Comparison of ENCODE assay signal across 8 cellular contexts in the genomic region with DNA sequence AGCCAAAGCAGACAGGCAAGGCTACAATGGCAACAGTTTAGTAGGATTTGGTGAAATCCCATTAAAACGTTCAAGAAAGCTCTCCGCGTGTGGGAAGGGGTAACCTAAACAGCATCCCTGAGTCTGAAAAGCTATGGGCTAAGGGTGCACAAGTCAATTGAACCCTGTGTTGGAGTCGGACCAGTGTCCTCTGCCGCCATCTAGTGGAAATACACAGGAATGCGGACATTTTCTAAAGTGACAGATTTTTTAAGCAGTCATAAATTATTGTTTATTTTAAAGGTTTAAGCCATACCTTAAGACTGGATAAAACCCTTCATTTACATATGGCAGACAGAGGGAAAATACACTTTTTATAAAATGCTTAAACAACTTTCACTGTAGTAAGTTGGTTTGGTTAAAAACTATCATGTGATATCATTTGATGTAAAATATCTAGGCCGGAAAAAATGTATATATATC. TPM values are rescaled to one million over a fixed set of nuclear protein-coding genes. Genes with fewer than 3 reads are reported as not detected.
A peak's percentile ranks its signal among the peaks of the same experiment; 100 is the strongest.
DNase-seq lines count a peak whose midpoint lies in the region; ATAC-seq and TF ChIP-seq lines count a peak whose summit lies in the region.

No MANE protein-coding gene starts in this region.

- H3K27me3 ChIP-seq in PC-9 (ENCODE audit: insufficient read depth, low read depth) (no peaks in the 10 kb centered on the region), ovary (no peaks in the 10 kb centered on the region)

- no peak for ATAC-seq in GM19395 (IDR thresholded peaks at IDR 0.05; ENCODE audit: unreplicated experiment)
- ATAC-seq in GM21515 (IDR thresholded peaks at IDR 0.05; ENCODE audit: unreplicated experiment): no peak

- BruUV-seq in PC-9 (replicated peaks; lab: Mats Ljungman, UMichigan): no TSS peak

- no peak for TF ChIP-seq POLR2A in ovary (IDR thresholded peaks at IDR 0.05)

- H3K79me2 ChIP-seq in PC-9 (ENCODE audit: low read depth): no peaks in the 10 kb centered on the region

- H3K4me3 ChIP-seq in PC-9 (no peak overlapping the region), fibroblast of the aortic adventitia (ENCODE audit: low read depth, low read length) (no peak overlapping the region), ovary (no peak overlapping the region)

- DNase-seq in COLO668 (lab: John Stamatoyannopoulos, UW; ENCODE audit: unreplicated experiment): peak; percentile 30
- DNase-seq in HPDE6-E6E7 (ENCODE audit: extremely low spot score): peak; percentile 37
- DNase-seq in PC-9: peak; percentile 44 to 49
- peak; percentile 61 to 67 for DNase-seq in activated T-cell treated with anti-CD3 and anti-CD28 coated beads, Interleukin-2, amount 50 U/mL, for 48 hours
- peak; percentile 71 for DNase-seq in fibroblast of the aortic adventitia (ENCODE audit: low read depth)
- peak; percentile 20 to 48 (median 42) for DNase-seq in ovary

- CTCF ChIA-PET in PC-9 (lab: Charles Lee): interaction anchor here (1.4 kb wide), 1 partner anchor 368 kb away, joined by 3 read pairs; no protein-coding TSS in a partner anchor

- H3K4me2 ChIP-seq in PC-9: no peak overlapping the region

- no peaks in the 10 kb centered on the region for H3F3A ChIP-seq in PC-9 (ENCODE audit: insufficient read depth, low read depth)

- no peaks in the 10 kb centered on the region for H4K20me1 ChIP-seq in PC-9 (ENCODE audit: insufficient read depth)

- H3K4me1 ChIP-seq in PC-9 (replicated peaks; ENCODE audit: insufficient read depth) (no peaks in the 10 kb centered on the region), ovary (ENCODE audit: insufficient read depth) (no peaks in the 10 kb centered on the region)

- H2AFZ ChIP-seq in PC-9: no peak overlapping the region

- peak; percentile 84 for TF ChIP-seq CTCF in PC-9 (conservative IDR thresholded peaks at IDR 0.05)
- TF ChIP-seq CTCF in fibroblast of the aortic adventitia (IDR thresholded peaks at IDR 0.05; ENCODE audit: insufficient read depth, low read length): peak; percentile 84
- TF ChIP-seq CTCF in ovary (IDR thresholded peaks at IDR 0.05): peak; percentile 70 to 72 (median 72)

- H3K9me3 ChIP-seq in PC-9 (ENCODE audit: insufficient read depth, low read depth) (no peaks in the 10 kb centered on the region), ovary (no peaks in the 10 kb centered on the region)

- 11 to 13% (median 11%) methylated on average over 7 of the region's 7 CpGs for WGBS in ovary, 3 donors

- H3K9me2 ChIP-seq in PC-9 (ENCODE audit: insufficient read depth): no peaks in the 10 kb centered on the region

- intact Hi-C loops in PC-9 (cut with micrococcal nuclease; ENCODE audit: unreplicated experiment) (loop anchor here (1.0 to 10.0 kb wide), 4 partner anchors 103 to 713 kb away; no protein-coding TSS in a partner anchor), ovary (cut with DNase I) (loop anchor here (5.0 to 10.0 kb wide), 5 partner anchors 101 to 371 kb away; no protein-coding TSS in a partner anchor)

- POLR2A ChIA-PET in PC-9 (lab: Charles Lee; ENCODE audit: unreplicated experiment): no interaction called here

- H3K36me3 ChIP-seq in PC-9 (ENCODE audit: low read depth) (no peaks in the 10 kb centered on the region), ovary (no peaks in the 10 kb centered on the region)

- no peak overlapping the region for H3K27ac ChIP-seq in PC-9
- no peak overlapping the region for H3K27ac ChIP-seq in ovary

- no peak for TF ChIP-seq EP300 in ovary (IDR thresholded peaks at IDR 0.05)

RNA-seq across cellular contexts. Expression of a gene that starts 26.5 kb away (rescaled TPM):
- 114 and 169 TPM in 2 replicates for total RNA-seq in PC-9 (2021)
- total RNA-seq in fibroblast of the aortic adventitia (ENCODE audit: low replicate concordance): 55.5 and 96.3 TPM in 2 replicates
- total RNA-seq in ovary: 100 to 1,000 TPM in 5 of 7 donors, 10 to 100 TPM in 2; 85.8 to 130 (median 116) TPM
- polyA plus RNA-seq in ovary: 100 to 1,000 TPM in 1 of 2 donors, 10 to 100 TPM in 1; 87.5 to 114 TPM
